Comparison of ENCODE assay signal across 13 cellular contexts in genomic region chr16:88045820-88046303, GRCh38.
DNase-seq lines count a peak whose midpoint lies in the region; ATAC-seq and TF ChIP-seq lines count a peak whose summit lies in the region.
"Had no signal": no experiment of that assay in that cellular context is flagged by ENCODE, and none has a peak within 500 bp of the region (broad histone marks: within the 10 kb centered on the region; RNA-seq: fewer than 3 reads in every experiment).

No MANE protein-coding gene starts in this region.

- H3K9me3 ChIP-seq in CD8-positive, alpha-beta T cell (ENCODE audit: low read length) = no peaks in the 10 kb centered on the region
- H3K9me3 ChIP-seq in osteoblast (ENCODE audit: low read depth, low read length) (no peaks in the 10 kb centered on the region), WERI-Rb-1 (ENCODE audit: severe bottlenecking) (no peaks in the 10 kb centered on the region)
- H3K9me3 ChIP-seq: breast epithelium had no signal

- CTCF ChIA-PET in CD8-positive, alpha-beta T cell (lab: Charles Lee) = no interaction called here
- CTCF ChIA-PET in activated B cell treated with CpG ODN at 0.5 μM for 24 hours (lab: Charles Lee) = no interaction called here

- no peak overlapping the region for H3K4me3 Mint-ChIP-seq in CD8-positive, alpha-beta T cell
- H3K4me3 Mint-ChIP-seq in activated B cell treated with CpG ODN at 0.5 μM for 24 hours = peak overlapping the region; percentile 77

- H3K4me1 Mint-ChIP-seq in CD8-positive, alpha-beta T cell (ENCODE audit: low read depth) = no peaks in the 10 kb centered on the region
- peaks cover 83% of the 10 kb centered on the region for H3K4me1 Mint-ChIP-seq in activated B cell treated with CpG ODN at 0.5 μM for 24 hours

- no peaks in the 10 kb centered on the region for H3K79me2 ChIP-seq in osteoblast (ENCODE audit: insufficient read depth, low read length)

- no peak overlapping the region for H3K4me2 ChIP-seq in osteoblast (ENCODE audit: insufficient read depth, low read length)

- H3K27me3 Mint-ChIP-seq in CD8-positive, alpha-beta T cell (ENCODE audit: low read depth) = no peaks in the 10 kb centered on the region
- H3K27me3 Mint-ChIP-seq in activated B cell treated with CpG ODN at 0.5 μM for 24 hours = no peaks in the 10 kb centered on the region

- peak; percentile 14 for ATAC-seq in CD8-positive, alpha-beta T cell
- ATAC-seq in GM19328 (IDR thresholded peaks at IDR 0.05; ENCODE audit: unreplicated experiment) (peak; percentile 56), HG02981 (IDR thresholded peaks at IDR 0.05; ENCODE audit: unreplicated experiment) (peak; percentile 84), activated B cell treated with CpG ODN at 0.5 μM for 24 hours (ENCODE audit: low read depth) (peak; percentile 72)

- no peaks in the 10 kb centered on the region for H3K27me3 ChIP-seq in CD8-positive, alpha-beta T cell (ENCODE audit: insufficient read depth, low read length)
- H3K27me3 ChIP-seq in osteoblast (ENCODE audit: insufficient read depth, low read length) (no peaks in the 10 kb centered on the region), WERI-Rb-1 (ENCODE audit: insufficient read depth, low read depth, severe bottlenecking) (no peaks in the 10 kb centered on the region)
- H3K27me3 ChIP-seq: breast epithelium had no signal

- H3K4me1 ChIP-seq in CD8-positive, alpha-beta T cell (ENCODE audit: insufficient read depth, low read length) = no peaks in the 10 kb centered on the region
- H3K4me1 ChIP-seq in osteoblast (ENCODE audit: insufficient read depth, low read length) = no peaks in the 10 kb centered on the region
- H3K4me1 ChIP-seq: breast epithelium had no signal

- intact Hi-C loops in CD8-positive, alpha-beta T cell (cut with DNase I, micrococcal nuclease) = no loop called here
- intact Hi-C loops in activated B cell treated with CpG ODN at 0.5 μM for 24 hours (cut with micrococcal nuclease) = loop anchor here (1.0 to 10.0 kb wide), 10 partner anchors 23 to 605 kb away; partner anchors contain the start of genes BANP, CYBA and ZFPM1

- no peak overlapping the region for H3K4me3 ChIP-seq in CD8-positive, alpha-beta T cell (ENCODE audit: low read depth, low read length)
- H3K4me3 ChIP-seq in osteoblast (ENCODE audit: insufficient read depth, low read length) = no peak overlapping the region
- no peak overlapping the region for H3K4me3 ChIP-seq in WERI-Rb-1 (ENCODE audit: low read depth, low read length)
- H3K4me3 ChIP-seq: breast epithelium had no signal

- no peak overlapping the region for H3K27ac ChIP-seq in CD8-positive, alpha-beta T cell (ENCODE audit: low read depth, low read length)
- H3K27ac ChIP-seq in osteoblast (ENCODE audit: low read depth, low read length) (no peak overlapping the region), WERI-Rb-1 (no peak overlapping the region)
- H3K27ac ChIP-seq: breast epithelium, HL-60 had no signal

- H4K20me1 ChIP-seq in osteoblast (ENCODE audit: insufficient read depth, low read length) = no peaks in the 10 kb centered on the region

- POLR2A ChIA-PET in CD8-positive, alpha-beta T cell (lab: Charles Lee) = no interaction called here
- POLR2A ChIA-PET in activated B cell treated with CpG ODN at 0.5 μM for 24 hours (lab: Charles Lee) = interaction anchor here (0.6 to 3.9 kb wide), 15 partner anchors 12 to 411 kb away, joined by 3 to 23 read pairs (median 6); partner anchors contain the start of genes BANP and ZFPM1

- H3K27ac Mint-ChIP-seq in CD8-positive, alpha-beta T cell = no peak overlapping the region
- peak overlapping the region; percentile 98 for H3K27ac Mint-ChIP-seq in activated B cell treated with CpG ODN at 0.5 μM for 24 hours

- no peak overlapping the region for H2AFZ ChIP-seq in osteoblast (ENCODE audit: low read length)

- TF ChIP-seq CTCF in CD8-positive, alpha-beta T cell (IDR thresholded peaks at IDR 0.05) = no peak
- TF ChIP-seq CTCF in activated B cell treated with CpG ODN at 0.5 μM for 24 hours (IDR thresholded peaks at IDR 0.05) (no peak), osteoblast (IDR thresholded peaks at IDR 0.05; ENCODE audit: extremely low read depth, low read depth, low read length) (no peak), WERI-Rb-1 (IDR thresholded peaks at IDR 0.05; ENCODE audit: low read depth, low read length) (no peak)

- H3K36me3 ChIP-seq in CD8-positive, alpha-beta T cell (ENCODE audit: insufficient read depth, low read length) = peaks cover 12% of the 10 kb centered on the region
- peaks cover 2% of the 10 kb centered on the region for H3K36me3 ChIP-seq in osteoblast (ENCODE audit: insufficient read depth, low read length)
- H3K36me3 ChIP-seq in WERI-Rb-1 = no peaks in the 10 kb centered on the region
- H3K36me3 ChIP-seq: breast epithelium had no signal

- DNase-seq in CD8-positive, alpha-beta T cell = peak in 1 of 7 experiments; percentile 26
- DNase-seq in activated B cell treated with CpG ODN at 0.5 μM for 24 hours = peak; percentile 83
- DNase-seq in osteoblast (ENCODE audit: insufficient read length, low spot score, missing footprints) = no peak
- DNase-seq in WERI-Rb-1 = no peak
- no peak for DNase-seq in DMS153 treated with DMSO at 0.1 percent for 48 hours (lab: John Stamatoyannopoulos, UW; ENCODE audit: unreplicated experiment)
- DNase-seq in LoVo (ENCODE audit: low spot score) = no peak
- DNase-seq: C1 segment of cervical spinal cord, hypothalamus, NCI-H526 treated with DMSO at 0.1 percent for 48 hours had no signal

- peaks cover 62% of the 10 kb centered on the region for H3K36me3 Mint-ChIP-seq in CD8-positive, alpha-beta T cell
- H3K36me3 Mint-ChIP-seq in activated B cell treated with CpG ODN at 0.5 μM for 24 hours (ENCODE audit: low read depth) = peaks cover 41% of the 10 kb centered on the region

- H3K9me3 Mint-ChIP-seq in CD8-positive, alpha-beta T cell = no peaks in the 10 kb centered on the region
- H3K9me3 Mint-ChIP-seq in activated B cell treated with CpG ODN at 0.5 μM for 24 hours = no peaks in the 10 kb centered on the region

Comparison
In these comparisons a context has a peak if more than half of its experiments do, and no peak if none do; other contexts are left out.
1. ATAC-seq: peak in every context shown above with its lines; median percentile 84 in HG02981; 72 in activated B cell treated with CpG ODN at 0.5 μM for 24 hours; 56 in GM19328; 14 in CD8-positive, alpha-beta T cell.